1 cellular context compared by ENCODE assay signal in genomic region chr12:23303220-23303619, GRCh38.
TF ChIP-seq lines count a peak whose summit lies in the region.

No MANE protein-coding gene starts in this region.

TF ChIP-seq in K562, 482 proteins besides CTCF, POLR2A, EP300 and RAD21 (continued from another document):
- no peak for TF ChIP-seq ZNF639 (CRISPR knock-in tag; conservative IDR thresholded peaks at IDR 0.05 in 1 of 2, IDR thresholded peaks at IDR 0.05 in 1 of 2)
